Comparison of ENCODE assay signal across 2 cellular contexts in the genomic region with DNA sequence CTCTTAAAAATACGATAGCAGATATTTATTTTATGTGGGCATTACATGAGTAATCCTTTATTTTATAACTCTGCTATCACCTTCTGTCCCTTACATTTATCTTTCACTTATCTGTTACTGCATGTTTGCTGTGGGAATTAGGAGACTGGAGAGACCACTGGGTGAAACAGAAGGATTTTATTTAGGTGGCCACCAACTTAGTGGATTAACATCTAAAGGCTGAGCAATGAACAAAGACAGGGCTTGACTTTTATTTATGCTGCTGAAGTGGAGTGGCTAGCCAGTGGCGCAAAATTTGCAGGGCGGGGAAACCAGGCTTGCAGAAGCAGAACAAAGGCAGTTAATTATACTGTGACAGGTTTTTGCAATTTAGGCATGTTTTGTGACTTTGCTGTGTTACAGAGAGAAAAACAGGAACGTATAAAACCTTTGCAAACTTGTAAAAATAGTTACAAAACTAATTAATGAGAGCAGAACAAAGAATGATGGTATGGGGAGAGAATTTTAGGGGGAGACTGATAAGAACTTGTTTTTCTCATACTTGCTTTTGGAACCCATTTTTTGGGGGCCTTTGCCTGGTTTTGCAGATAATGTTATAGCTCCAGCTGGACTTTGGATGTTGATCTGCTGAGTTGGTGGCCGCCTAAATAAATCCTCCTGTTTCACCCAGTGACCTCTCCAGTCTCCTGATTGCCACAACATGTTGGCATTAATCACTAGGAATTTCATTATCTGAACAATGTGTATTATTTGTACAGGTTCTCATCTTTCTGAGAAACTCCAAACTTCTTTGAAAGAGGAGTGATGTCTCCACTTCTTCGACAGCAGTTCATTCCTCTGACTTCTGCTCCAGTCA.
TF ChIP-seq lines count a peak whose summit lies in the region.

No MANE protein-coding gene starts in this region.

TF ChIP-seq in Ishikawa, 13 proteins besides CTCF, POLR2A, EP300 and RAD21:
- TF ChIP-seq EGR1 (IDR thresholded peaks at IDR 0.05), result no peak
- TF ChIP-seq, protein P1, sequence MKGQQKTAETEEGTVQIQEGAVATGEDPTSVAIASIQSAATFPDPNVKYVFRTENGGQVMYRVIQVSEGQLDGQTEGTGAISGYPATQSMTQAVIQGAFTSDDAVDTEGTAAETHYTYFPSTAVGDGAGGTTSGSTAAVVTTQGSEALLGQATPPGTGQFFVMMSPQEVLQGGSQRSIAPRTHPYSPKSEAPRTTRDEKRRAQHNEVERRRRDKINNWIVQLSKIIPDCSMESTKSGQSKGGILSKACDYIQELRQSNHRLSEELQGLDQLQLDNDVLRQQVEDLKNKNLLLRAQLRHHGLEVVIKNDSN (IDR thresholded peaks at IDR 0.05), result peak; percentile 48

TF ChIP-seq in GM12878, 131 proteins besides CTCF, POLR2A, EP300 and RAD21:
- peak; percentile 41; the same call in 1 of the 2 replicates for TF ChIP-seq TCF7 (IDR thresholded peaks at IDR 0.05; ENCODE audit: borderline replicate concordance)
- peak; percentile 18; the same call in 1 of the 2 replicates for TF ChIP-seq RUNX3 (IDR thresholded peaks at IDR 0.05; ENCODE audit: low read length)
- no peak for TF ChIP-seq POLR2AphosphoS2 (IDR thresholded peaks at IDR 0.05; ENCODE audit: low read depth, low read length)
- TF ChIP-seq, protein P2, sequence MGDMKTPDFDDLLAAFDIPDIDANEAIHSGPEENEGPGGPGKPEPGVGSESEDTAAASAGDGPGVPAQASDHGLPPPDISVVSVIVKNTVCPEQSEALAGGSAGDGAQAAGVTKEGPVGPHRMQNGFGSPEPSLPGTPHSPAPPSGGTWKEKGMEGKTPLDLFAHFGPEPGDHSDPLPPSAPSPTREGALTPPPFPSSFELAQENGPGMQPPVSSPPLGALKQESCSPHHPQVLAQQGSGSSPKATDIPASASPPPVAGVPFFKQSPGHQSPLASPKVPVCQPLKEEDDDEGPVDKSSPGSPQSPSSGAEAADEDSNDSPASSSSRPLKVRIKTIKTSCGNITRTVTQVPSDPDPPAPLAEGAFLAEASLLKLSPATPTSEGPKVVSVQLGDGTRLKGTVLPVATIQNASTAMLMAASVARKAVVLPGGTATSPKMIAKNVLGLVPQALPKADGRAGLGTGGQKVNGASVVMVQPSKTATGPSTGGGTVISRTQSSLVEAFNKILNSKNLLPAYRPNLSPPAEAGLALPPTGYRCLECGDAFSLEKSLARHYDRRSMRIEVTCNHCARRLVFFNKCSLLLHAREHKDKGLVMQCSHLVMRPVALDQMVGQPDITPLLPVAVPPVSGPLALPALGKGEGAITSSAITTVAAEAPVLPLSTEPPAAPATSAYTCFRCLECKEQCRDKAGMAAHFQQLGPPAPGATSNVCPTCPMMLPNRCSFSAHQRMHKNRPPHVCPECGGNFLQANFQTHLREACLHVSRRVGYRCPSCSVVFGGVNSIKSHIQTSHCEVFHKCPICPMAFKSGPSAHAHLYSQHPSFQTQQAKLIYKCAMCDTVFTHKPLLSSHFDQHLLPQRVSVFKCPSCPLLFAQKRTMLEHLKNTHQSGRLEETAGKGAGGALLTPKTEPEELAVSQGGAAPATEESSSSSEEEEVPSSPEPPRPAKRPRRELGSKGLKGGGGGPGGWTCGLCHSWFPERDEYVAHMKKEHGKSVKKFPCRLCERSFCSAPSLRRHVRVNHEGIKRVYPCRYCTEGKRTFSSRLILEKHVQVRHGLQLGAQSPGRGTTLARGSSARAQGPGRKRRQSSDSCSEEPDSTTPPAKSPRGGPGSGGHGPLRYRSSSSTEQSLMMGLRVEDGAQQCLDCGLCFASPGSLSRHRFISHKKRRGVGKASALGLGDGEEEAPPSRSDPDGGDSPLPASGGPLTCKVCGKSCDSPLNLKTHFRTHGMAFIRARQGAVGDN (IDR thresholded peaks at IDR 0.05), result no peak
- TF ChIP-seq KLF5 (IDR thresholded peaks at IDR 0.05; ENCODE audit: partially characterized antibody), result peak; percentile 62
- TF ChIP-seq CBX5 (IDR thresholded peaks at IDR 0.05; ENCODE audit: low read depth), result peak; percentile 95
- TF ChIP-seq, protein P3, sequence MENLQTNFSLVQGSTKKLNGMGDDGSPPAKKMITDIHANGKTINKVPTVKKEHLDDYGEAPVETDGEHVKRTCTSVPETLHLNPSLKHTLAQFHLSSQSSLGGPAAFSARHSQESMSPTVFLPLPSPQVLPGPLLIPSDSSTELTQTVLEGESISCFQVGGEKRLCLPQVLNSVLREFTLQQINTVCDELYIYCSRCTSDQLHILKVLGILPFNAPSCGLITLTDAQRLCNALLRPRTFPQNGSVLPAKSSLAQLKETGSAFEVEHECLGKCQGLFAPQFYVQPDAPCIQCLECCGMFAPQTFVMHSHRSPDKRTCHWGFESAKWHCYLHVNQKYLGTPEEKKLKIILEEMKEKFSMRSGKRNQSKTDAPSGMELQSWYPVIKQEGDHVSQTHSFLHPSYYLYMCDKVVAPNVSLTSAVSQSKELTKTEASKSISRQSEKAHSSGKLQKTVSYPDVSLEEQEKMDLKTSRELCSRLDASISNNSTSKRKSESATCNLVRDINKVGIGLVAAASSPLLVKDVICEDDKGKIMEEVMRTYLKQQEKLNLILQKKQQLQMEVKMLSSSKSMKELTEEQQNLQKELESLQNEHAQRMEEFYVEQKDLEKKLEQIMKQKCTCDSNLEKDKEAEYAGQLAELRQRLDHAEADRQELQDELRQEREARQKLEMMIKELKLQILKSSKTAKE (IDR thresholded peaks at IDR 0.05; ENCODE audit: low read depth, poor library complexity, severe bottlenecking), result peak; percentile 63
- TF ChIP-seq, protein P4, sequence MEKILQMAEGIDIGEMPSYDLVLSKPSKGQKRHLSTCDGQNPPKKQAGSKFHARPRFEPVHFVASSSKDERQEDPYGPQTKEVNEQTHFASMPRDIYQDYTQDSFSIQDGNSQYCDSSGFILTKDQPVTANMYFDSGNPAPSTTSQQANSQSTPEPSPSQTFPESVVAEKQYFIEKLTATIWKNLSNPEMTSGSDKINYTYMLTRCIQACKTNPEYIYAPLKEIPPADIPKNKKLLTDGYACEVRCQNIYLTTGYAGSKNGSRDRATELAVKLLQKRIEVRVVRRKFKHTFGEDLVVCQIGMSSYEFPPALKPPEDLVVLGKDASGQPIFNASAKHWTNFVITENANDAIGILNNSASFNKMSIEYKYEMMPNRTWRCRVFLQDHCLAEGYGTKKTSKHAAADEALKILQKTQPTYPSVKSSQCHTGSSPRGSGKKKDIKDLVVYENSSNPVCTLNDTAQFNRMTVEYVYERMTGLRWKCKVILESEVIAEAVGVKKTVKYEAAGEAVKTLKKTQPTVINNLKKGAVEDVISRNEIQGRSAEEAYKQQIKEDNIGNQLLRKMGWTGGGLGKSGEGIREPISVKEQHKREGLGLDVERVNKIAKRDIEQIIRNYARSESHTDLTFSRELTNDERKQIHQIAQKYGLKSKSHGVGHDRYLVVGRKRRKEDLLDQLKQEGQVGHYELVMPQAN (conservative IDR thresholded peaks at IDR 0.05), result no peak
- no peak for TF ChIP-seq IKZF1 (conservative IDR thresholded peaks at IDR 0.05)
- TF ChIP-seq, protein P5, sequence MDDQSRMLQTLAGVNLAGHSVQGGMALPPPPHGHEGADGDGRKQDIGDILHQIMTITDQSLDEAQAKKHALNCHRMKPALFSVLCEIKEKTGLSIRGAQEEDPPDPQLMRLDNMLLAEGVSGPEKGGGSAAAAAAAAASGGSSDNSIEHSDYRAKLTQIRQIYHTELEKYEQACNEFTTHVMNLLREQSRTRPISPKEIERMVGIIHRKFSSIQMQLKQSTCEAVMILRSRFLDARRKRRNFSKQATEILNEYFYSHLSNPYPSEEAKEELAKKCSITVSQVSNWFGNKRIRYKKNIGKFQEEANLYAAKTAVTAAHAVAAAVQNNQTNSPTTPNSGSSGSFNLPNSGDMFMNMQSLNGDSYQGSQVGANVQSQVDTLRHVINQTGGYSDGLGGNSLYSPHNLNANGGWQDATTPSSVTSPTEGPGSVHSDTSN (IDR thresholded peaks at IDR 0.05; ENCODE audit: insufficient replicate concordance, low read depth, low read length), result no peak
- peak; percentile 16; the same call in 1 of the 2 replicates for TF ChIP-seq YY1 (IDR thresholded peaks at IDR 0.05; ENCODE audit: low read depth, low read length)
- peak; percentile 30; the same call in 1 of the 2 replicates for TF ChIP-seq ZNF217 (IDR thresholded peaks at IDR 0.05)
- TF ChIP-seq, protein P6, sequence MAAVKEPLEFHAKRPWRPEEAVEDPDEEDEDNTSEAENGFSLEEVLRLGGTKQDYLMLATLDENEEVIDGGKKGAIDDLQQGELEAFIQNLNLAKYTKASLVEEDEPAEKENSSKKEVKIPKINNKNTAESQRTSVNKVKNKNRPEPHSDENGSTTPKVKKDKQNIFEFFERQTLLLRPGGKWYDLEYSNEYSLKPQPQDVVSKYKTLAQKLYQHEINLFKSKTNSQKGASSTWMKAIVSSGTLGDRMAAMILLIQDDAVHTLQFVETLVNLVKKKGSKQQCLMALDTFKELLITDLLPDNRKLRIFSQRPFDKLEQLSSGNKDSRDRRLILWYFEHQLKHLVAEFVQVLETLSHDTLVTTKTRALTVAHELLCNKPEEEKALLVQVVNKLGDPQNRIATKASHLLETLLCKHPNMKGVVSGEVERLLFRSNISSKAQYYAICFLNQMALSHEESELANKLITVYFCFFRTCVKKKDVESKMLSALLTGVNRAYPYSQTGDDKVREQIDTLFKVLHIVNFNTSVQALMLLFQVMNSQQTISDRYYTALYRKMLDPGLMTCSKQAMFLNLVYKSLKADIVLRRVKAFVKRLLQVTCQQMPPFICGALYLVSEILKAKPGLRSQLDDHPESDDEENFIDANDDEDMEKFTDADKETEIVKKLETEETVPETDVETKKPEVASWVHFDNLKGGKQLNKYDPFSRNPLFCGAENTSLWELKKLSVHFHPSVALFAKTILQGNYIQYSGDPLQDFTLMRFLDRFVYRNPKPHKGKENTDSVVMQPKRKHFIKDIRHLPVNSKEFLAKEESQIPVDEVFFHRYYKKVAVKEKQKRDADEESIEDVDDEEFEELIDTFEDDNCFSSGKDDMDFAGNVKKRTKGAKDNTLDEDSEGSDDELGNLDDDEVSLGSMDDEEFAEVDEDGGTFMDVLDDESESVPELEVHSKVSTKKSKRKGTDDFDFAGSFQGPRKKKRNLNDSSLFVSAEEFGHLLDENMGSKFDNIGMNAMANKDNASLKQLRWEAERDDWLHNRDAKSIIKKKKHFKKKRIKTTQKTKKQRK (IDR thresholded peaks at IDR 0.05; ENCODE audit: low read depth, low read length), result peak; percentile 56; the same call in 1 of the 2 replicates
- TF ChIP-seq, protein P7, sequence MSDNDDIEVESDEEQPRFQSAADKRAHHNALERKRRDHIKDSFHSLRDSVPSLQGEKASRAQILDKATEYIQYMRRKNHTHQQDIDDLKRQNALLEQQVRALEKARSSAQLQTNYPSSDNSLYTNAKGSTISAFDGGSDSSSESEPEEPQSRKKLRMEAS (IDR thresholded peaks at IDR 0.05; ENCODE audit: low read depth, low read length), result no peak
- TF ChIP-seq GATAD2B (conservative IDR thresholded peaks at IDR 0.05; ENCODE audit: low read depth), result no peak
- TF ChIP-seq, protein P8, sequence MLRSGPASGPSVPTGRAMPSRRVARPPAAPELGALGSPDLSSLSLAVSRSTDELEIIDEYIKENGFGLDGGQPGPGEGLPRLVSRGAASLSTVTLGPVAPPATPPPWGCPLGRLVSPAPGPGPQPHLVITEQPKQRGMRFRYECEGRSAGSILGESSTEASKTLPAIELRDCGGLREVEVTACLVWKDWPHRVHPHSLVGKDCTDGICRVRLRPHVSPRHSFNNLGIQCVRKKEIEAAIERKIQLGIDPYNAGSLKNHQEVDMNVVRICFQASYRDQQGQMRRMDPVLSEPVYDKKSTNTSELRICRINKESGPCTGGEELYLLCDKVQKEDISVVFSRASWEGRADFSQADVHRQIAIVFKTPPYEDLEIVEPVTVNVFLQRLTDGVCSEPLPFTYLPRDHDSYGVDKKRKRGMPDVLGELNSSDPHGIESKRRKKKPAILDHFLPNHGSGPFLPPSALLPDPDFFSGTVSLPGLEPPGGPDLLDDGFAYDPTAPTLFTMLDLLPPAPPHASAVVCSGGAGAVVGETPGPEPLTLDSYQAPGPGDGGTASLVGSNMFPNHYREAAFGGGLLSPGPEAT (IDR thresholded peaks at IDR 0.05; ENCODE audit: low read depth), result peak; percentile 61
- no peak for TF ChIP-seq IRF4 (IDR thresholded peaks at IDR 0.05; ENCODE audit: low read depth, low read length)
TF ChIP-seq in GM12878: peak in this region for 9.
